In the genomic region with DNA sequence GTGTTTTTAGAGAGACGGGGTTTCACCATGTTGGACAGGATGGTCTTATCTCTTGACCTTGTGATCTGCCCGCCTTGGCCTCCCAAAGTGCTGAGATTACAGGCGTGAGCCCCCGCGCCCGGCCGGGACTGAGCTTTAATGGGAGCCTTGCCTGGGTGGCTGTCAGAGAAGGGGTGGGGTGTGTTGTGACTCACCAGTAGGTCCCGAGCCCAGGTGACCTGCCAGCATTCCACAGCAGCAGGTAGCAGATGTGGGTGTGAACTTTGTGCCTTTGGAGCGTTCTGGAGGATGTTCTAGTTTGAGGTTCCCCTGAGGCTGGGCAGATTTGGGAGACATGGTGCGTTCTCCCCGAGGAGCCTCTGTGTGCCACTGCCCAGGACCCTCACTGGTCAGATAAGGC, we compare ENCODE assay signal across 27 cellular contexts. TPM values are rescaled to one million over a fixed set of nuclear protein-coding genes. Genes with fewer than 3 reads are reported as not detected.
DNase-seq lines count a peak whose midpoint lies in the region; ATAC-seq, FAIRE-seq and TF ChIP-seq lines count a peak whose summit lies in the region.
"Had no signal": no experiment of that assay in that cellular context is flagged by ENCODE, and none has a peak within 500 bp of the region (broad histone marks: within the 10 kb centered on the region; RNA-seq: fewer than 3 reads in every experiment).

No MANE protein-coding gene starts in this region.

- no peak overlapping the region for H2AK5ac ChIP-seq in IMR-90 (ENCODE audit: low read depth, low read length)

- no peak overlapping the region for H2AFZ ChIP-seq in IMR-90 (replicated peaks; ENCODE audit: low read length, poor library complexity)
- H2AFZ ChIP-seq: GM23248 had no signal

- H4K20me1 ChIP-seq in IMR-90 (ENCODE audit: insufficient read depth, low read length), result peaks cover 88% of the 10 kb centered on the region

- H2BK5ac ChIP-seq in IMR-90 (ENCODE audit: low read depth, low read length, poor library complexity, severe bottlenecking), result no peak overlapping the region

- H3K9ac ChIP-seq in IMR-90 (ENCODE audit: low read depth, low read length), result no peak overlapping the region
- H3K9ac ChIP-seq: GM23248 had no signal

- FAIRE-seq in A549 (lab: Jason Lieb, UNC) (no peak), frontal cortex (lab: Jason Lieb, UNC) (no peak)
- FAIRE-seq: endometrium, keratinocyte had no signal

- dilution Hi-C loops in IMR-90 (cut with HindIII; ENCODE audit: low sequenced_read_pairs, unreplicated experiment), result no loop called here

- no peak overlapping the region for H3K14ac ChIP-seq in IMR-90 (replicated peaks; ENCODE audit: low read depth, low read length)

- intact Hi-C loops in IMR-90 (cut with micrococcal nuclease), result no loop called here
- intact Hi-C loops in left colon (cut with DNase I, micrococcal nuclease), result no loop called here
- intact Hi-C loops in transverse colon (cut with DNase I; ENCODE audit: low total_unique reads), result no loop called here

- no peak overlapping the region for H4K8ac ChIP-seq in IMR-90 (ENCODE audit: low read depth in 2 of 2, low read length in 2 of 2)

- BruUV-seq in IMR-90 (replicated peaks; lab: Mats Ljungman, UMichigan), result no TSS peak

- H4K91ac ChIP-seq in IMR-90 (ENCODE audit: insufficient read depth, low read depth, low read length), result no peak overlapping the region

- H3K4me1 ChIP-seq in A549 (peaks cover 35% of the 10 kb centered on the region), IMR-90 (ENCODE audit: control insufficient read depth, insufficient read depth, low read length) (no peaks in the 10 kb centered on the region), transverse colon (peaks cover 0 to 5% (median 1%) of the 10 kb centered on the region in 4 donors)
- H3K4me1 ChIP-seq: colonic mucosa had no signal

- H3K56ac ChIP-seq in IMR-90 (ENCODE audit: extremely low read depth, insufficient read depth, low read length), result no peak overlapping the region

- ATAC-seq in A549 (no peak), IMR-90 (ENCODE audit: low read depth) (no peak), left colon (peak; percentile 80), GM18867 (IDR thresholded peaks at IDR 0.05; ENCODE audit: unreplicated experiment) (no peak)
- ATAC-seq: activated CD4-positive, CD25-positive, alpha-beta regulatory T cell treated with anti-CD3 and anti-CD28 coated beads, Interleukin-2, amount 50 U/mL, for 24 hours; right cardiac atrium had no signal

- TF ChIP-seq CTCF in A549 (IDR thresholded peaks at IDR 0.05) (no peak), IMR-90 (conservative IDR thresholded peaks at IDR 0.05; ENCODE audit: low read depth, low read length) (no peak), transverse colon (IDR thresholded peaks at IDR 0.05) (no peak)

- no peak overlapping the region for H2BK20ac ChIP-seq in IMR-90 (ENCODE audit: low read depth, low read length)

- H3K4me2 ChIP-seq in A549 (no peak overlapping the region), IMR-90 (ENCODE audit: low read depth, low read length) (no peak overlapping the region)

- H2AK9ac ChIP-seq in IMR-90 (replicated peaks; ENCODE audit: low read depth, low read length, poor library complexity), result peak overlapping the region; percentile 24

- no peak overlapping the region for H3K23ac ChIP-seq in IMR-90 (ENCODE audit: low read depth, low read length)

- H3K4ac ChIP-seq in IMR-90 (ENCODE audit: low read depth, low read length), result no peak overlapping the region

- no peak for TF ChIP-seq RAD21 in A549 (conservative IDR thresholded peaks at IDR 0.05 in 1 of 2, IDR thresholded peaks at IDR 0.05 in 1 of 2)
- no peak for TF ChIP-seq RAD21 in IMR-90 (IDR thresholded peaks at IDR 0.05; ENCODE audit: low read length)

- WGBS in A549 (ENCODE audit: missing lambda C conversion rate), result 85% methylated on average over 10 of the region's 11 CpGs
- WGBS in IMR-90 (ENCODE audit: extremely low coverage in 2 of 2, insufficient read length in 1 of 2), 2 experiments, result 87% methylated on average over 7 of the region's 11 CpGs; no CpG with 5 or more reads in 1 of the 2 experiments
- WGBS in transverse colon (ENCODE audit: low coverage in 1 of 2), 2 donors, result 62% methylated on average over 11 of the region's 11 CpGs; no CpG with 5 or more reads in 1 of the 2 donors

- DNase-seq in A549 (ENCODE audit: low read depth in 1 of 2, low spot score in 1 of 2) (no peak), IMR-90 (no peak), caudate nucleus (lab: John Stamatoyannopoulos, UW) (peak in 45 of 61 donors; percentile 5 to 87 (median 48)), left colon (peak in 1 of 2 donors; percentile 39), NCI-H2227 treated with DMSO at 0.1 percent for 48 hours (lab: John Stamatoyannopoulos, UW) (no peak), transverse colon (no peak), frontal cortex (ENCODE audit: low spot score in 2 of 2) (no peak)
- DNase-seq: ACHN; activated naive CD8-positive, alpha-beta T cell treated with anti-CD3 and anti-CD28 coated beads, Interleukin-2, amount 10 ng/mL, durations not matched to agents 7 days and 5 days; colonic mucosa; DMS153; foreskin fibroblast; GF-D8; GM23248; Karpas-422; naive B cell; NCI-H1092; NCI-H2029 treated with DMSO at 0.1 percent for 48 hours; NK-92 treated with Interleukin-12 subunit alpha and Interleukin-12 subunit beta, amount 100 ng/mL, for 24 hours; right cardiac atrium; RPMI8226 had no signal

- H3K36me3 ChIP-seq in IMR-90 (ENCODE audit: control insufficient read depth, insufficient read depth, low read length) (peaks cover 70% of the 10 kb centered on the region), transverse colon (peaks cover 0 to 53% (median 29%) of the 10 kb centered on the region in 4 donors)

- no peaks in the 10 kb centered on the region for H3K9me1 ChIP-seq in IMR-90 (ENCODE audit: insufficient read depth, low read length)

- peaks cover 25 to 64% of the 10 kb centered on the region in 2 experiments for H3K79me1 ChIP-seq in IMR-90 (ENCODE audit: low read depth in 1 of 2, low read length in 2 of 2)

- H3K9me3 ChIP-seq in A549, result no peaks in the 10 kb centered on the region
- H3K9me3 ChIP-seq in IMR-90 (ENCODE audit: control insufficient read depth, insufficient read depth, low read length), result no peaks in the 10 kb centered on the region
- H3K9me3 ChIP-seq in transverse colon, result no peaks in the 10 kb centered on the region
- H3K9me3 ChIP-seq: colonic mucosa, suprapubic skin had no signal

- no peak overlapping the region for H3K4me3 ChIP-seq in A549
- no peak overlapping the region for H3K4me3 ChIP-seq in IMR-90 (ENCODE audit: insufficient read depth, low read depth, low read length)
- no peak overlapping the region for H3K4me3 ChIP-seq in transverse colon
- H3K4me3 ChIP-seq: colonic mucosa, GM23248, suprapubic skin had no signal

- H3K18ac ChIP-seq in IMR-90 (ENCODE audit: low read depth, low read length), result no peak overlapping the region

- H2BK15ac ChIP-seq in IMR-90 (ENCODE audit: low read depth, low read length), result no peak overlapping the region

- POLR2A ChIA-PET in A549 (lab: Yijun Ruan, JAX), result interaction anchor here (1.0 to 2.5 kb wide), 2 partner anchors 13 to 21 kb away, joined by 4 to 12 read pairs; partner anchors contain the start of gene U2AF2
- POLR2A ChIA-PET in IMR-90 (lab: Charles Lee; ENCODE audit: unreplicated experiment), result no interaction called here

- no peak overlapping the region for H2BK120ac ChIP-seq in IMR-90 (ENCODE audit: low read depth, low read length)

- TF ChIP-seq EP300 in A549 (IDR thresholded peaks at IDR 0.05), result no peak
- TF ChIP-seq EP300 in transverse colon (IDR thresholded peaks at IDR 0.05; ENCODE audit: low read depth), result no peak

- TF ChIP-seq POLR2A in A549 (IDR thresholded peaks at IDR 0.05; ENCODE audit: low read length) (no peak), IMR-90 (IDR thresholded peaks at IDR 0.05; ENCODE audit: low read depth, low read length) (no peak), transverse colon (IDR thresholded peaks at IDR 0.05) (no peak)

- in situ Hi-C loops in IMR-90 (cut with MboI; ENCODE audit: low sequenced_read_pairs), result loop anchor here (25.0 kb wide), 2 partner anchors 1206 to 1531 kb away; partner anchors contain the start of genes CDC42EP5, CNOT3 and LENG9
- in situ Hi-C loops in transverse colon (cut with MboI; ENCODE audit: low pct_ligation_motif_present in 1 of 4, low pct_unique_long_range_greater_than_20kb in 1 of 4, low sequenced_read_pairs in 3 of 4), result no loop called here

- CTCF ChIA-PET in A549 (lab: Yijun Ruan, JAX) (interaction anchor here (1.1 to 10.0 kb wide), 2 partner anchors 15 to 18 kb away, joined by 3 to 97 read pairs; partner anchors contain the start of gene U2AF2), IMR-90 (lab: Yijun Ruan, JAX) (no interaction called here)

- no peak overlapping the region for H4K5ac ChIP-seq in IMR-90 (ENCODE audit: low read depth, low read length)

- H3K27ac ChIP-seq in A549 (no peak overlapping the region), IMR-90 (ENCODE audit: insufficient read depth, low read length) (no peak overlapping the region), caudate nucleus (ENCODE audit: low read depth, low read length) (peak overlapping the region; percentile 58), transverse colon (peak overlapping the region in 1 of 4 donors; percentile 2)
- H3K27ac ChIP-seq: C4-2B, colonic mucosa, GM23248, suprapubic skin had no signal

- no peaks in the 10 kb centered on the region for H3K27me3 ChIP-seq in IMR-90 (ENCODE audit: control insufficient read depth, insufficient read depth, low read length)
- H3K27me3 ChIP-seq in transverse colon, result no peaks in the 10 kb centered on the region
- H3K27me3 ChIP-seq: colonic mucosa, suprapubic skin had no signal

RNA-seq across cellular contexts. Expression of gene EPN1, which starts 7.1 kb away (rescaled TPM):
- polyA plus RNA-seq in A549 (2011; rRNA removed) (28.0 and 43.7 TPM in 2 replicates), A549 (2017; fragmentation: RNase III; extraction: RNeasy Plus Mini Kit Qiagen cat#74134 plus additional on column Dnase treatment) (129 to 139 TPM (median 139 TPM) in 3 replicates), IMR-90 (2012; rRNA removed) (122 and 127 TPM in 2 replicates)
- 149 and 176 TPM in 2 replicates for polyA plus RNA-seq in A549 (2012; cell fraction: cytosol; rRNA removed)
- 110 and 159 TPM in 2 replicates for polyA plus RNA-seq in A549 (2012; cell fraction: nucleus; rRNA removed)
- polyA minus RNA-seq in A549 (2011; rRNA and poly(A)+ RNA removed), result 41.9 and 52.9 TPM in 2 replicates
- total RNA-seq in IMR-90 (2012; rRNA removed) (19.0 and 21.9 TPM in 2 replicates), left colon (100 to 1,000 TPM; 235 to 239 TPM), transverse colon (100 to 1,000 TPM; 121 to 242 (median 185) TPM), frontal cortex (16.7 TPM)
- polyA plus RNA-seq in IMR-90 (2012; cell fraction: cytosol; rRNA removed), result 199 and 238 TPM in 2 replicates
- polyA plus RNA-seq in IMR-90 (2012; cell fraction: nucleus; rRNA removed; ENCODE audit: low replicate concordance), result 71.6 and 158 TPM in 2 replicates

RNA-seq across cellular contexts. Expression of gene U2AF2, which starts 13.1 kb away (rescaled TPM):
- polyA plus RNA-seq in A549 (2011; rRNA removed) (147 and 157 TPM in 2 replicates), A549 (2017; fragmentation: RNase III; extraction: RNeasy Plus Mini Kit Qiagen cat#74134 plus additional on column Dnase treatment) (280 to 302 TPM (median 293 TPM) in 3 replicates), IMR-90 (2012; rRNA removed) (260 and 303 TPM in 2 replicates)
- 498 and 577 TPM in 2 replicates for polyA plus RNA-seq in A549 (2012; cell fraction: cytosol; rRNA removed)
- polyA plus RNA-seq in A549 (2012; cell fraction: nucleus; rRNA removed), result 800 and 847 TPM in 2 replicates
- 154 and 158 TPM in 2 replicates for polyA minus RNA-seq in A549 (2011; rRNA and poly(A)+ RNA removed)
- total RNA-seq in IMR-90 (2012; rRNA removed) (96.1 and 120 TPM in 2 replicates), left colon (100 to 1,000 TPM; 142 to 167 TPM), transverse colon (100 to 1,000 TPM; 112 to 185 (median 130) TPM), frontal cortex (70.1 TPM)
- polyA plus RNA-seq in IMR-90 (2012; cell fraction: cytosol; rRNA removed), result 162 and 288 TPM in 2 replicates
- polyA plus RNA-seq in IMR-90 (2012; cell fraction: nucleus; rRNA removed; ENCODE audit: low replicate concordance), result 279 and 320 TPM in 2 replicates

RNA-seq across cellular contexts. Expression of gene CCDC106, which starts 19.9 kb away (rescaled TPM):
- 5.2 and 5.5 TPM in 2 replicates for polyA plus RNA-seq in A549 (2011; rRNA removed)
- 15.3 and 18.3 TPM in 2 replicates for polyA plus RNA-seq in A549 (2012; cell fraction: cytosol; rRNA removed)
- 18.6 and 20.8 TPM in 2 replicates for polyA plus RNA-seq in A549 (2012; cell fraction: nucleus; rRNA removed)
- 15.7 to 17.6 TPM (median 17.4 TPM) in 3 replicates for polyA plus RNA-seq in A549 (2017; fragmentation: RNase III; extraction: RNeasy Plus Mini Kit Qiagen cat#74134 plus additional on column Dnase treatment)
- polyA minus RNA-seq in A549 (2011; rRNA and poly(A)+ RNA removed), result 2.3 and 5.7 TPM in 2 replicates
- total RNA-seq in IMR-90 (2012; rRNA removed), result 2.2 and 2.3 TPM in 2 replicates
- polyA plus RNA-seq in IMR-90 (2012; rRNA removed), result 13.6 and 15.0 TPM in 2 replicates
- 17.1 and 19.8 TPM in 2 replicates for polyA plus RNA-seq in IMR-90 (2012; cell fraction: cytosol; rRNA removed)
- 17.7 and 35.9 TPM in 2 replicates for polyA plus RNA-seq in IMR-90 (2012; cell fraction: nucleus; rRNA removed; ENCODE audit: low replicate concordance)
- total RNA-seq in left colon, result 1 to 10 TPM; 6.2 to 6.7 TPM
- total RNA-seq in transverse colon, result 10 to 100 TPM in 2 of 4 donors, 1 to 10 TPM in 2; 3.7 to 15.1 (median 8.4) TPM
- total RNA-seq in frontal cortex, result 9.4 TPM

RNA-seq across cellular contexts. Expression of gene ZNF581, which starts 24.5 kb away (rescaled TPM):
- polyA plus RNA-seq in A549 (2011; rRNA removed) (13.9 and 17.1 TPM in 2 replicates), A549 (2017; fragmentation: RNase III; extraction: RNeasy Plus Mini Kit Qiagen cat#74134 plus additional on column Dnase treatment) (24.3 to 25.6 TPM (median 24.9 TPM) in 3 replicates), IMR-90 (2012; rRNA removed) (21.9 and 24.5 TPM in 2 replicates)
- polyA plus RNA-seq in A549 (2012; cell fraction: cytosol; rRNA removed), result 24.8 and 34.0 TPM in 2 replicates
- polyA plus RNA-seq in A549 (2012; cell fraction: nucleus; rRNA removed), result 24.9 and 37.8 TPM in 2 replicates
- 24.8 and 30.6 TPM in 2 replicates for polyA minus RNA-seq in A549 (2011; rRNA and poly(A)+ RNA removed)
- total RNA-seq in IMR-90 (2012; rRNA removed) (9.7 and 10.0 TPM in 2 replicates), left colon (10 to 100 TPM; 15.2 to 18.7 TPM), transverse colon (10 to 100 TPM in 2 of 4 donors, 1 to 10 TPM in 2; 4.1 to 19.7 (median 10.0) TPM), frontal cortex (6.5 TPM)
- polyA plus RNA-seq in IMR-90 (2012; cell fraction: cytosol; rRNA removed), result 17.7 and 25.7 TPM in 2 replicates
- polyA plus RNA-seq in IMR-90 (2012; cell fraction: nucleus; rRNA removed; ENCODE audit: low replicate concordance), result 13.3 and 24.2 TPM in 2 replicates

RNA-seq across cellular contexts. Expression of gene ZNF580, which starts 27.2 kb away (rescaled TPM):
- polyA plus RNA-seq in A549 (2011; rRNA removed) (9.2 and 15.2 TPM in 2 replicates), A549 (2017; fragmentation: RNase III; extraction: RNeasy Plus Mini Kit Qiagen cat#74134 plus additional on column Dnase treatment) (40.5 to 57.0 TPM (median 52.8 TPM) in 3 replicates), IMR-90 (2012; rRNA removed) (36.9 and 44.4 TPM in 2 replicates)
- polyA plus RNA-seq in A549 (2012; cell fraction: cytosol; rRNA removed), result 31.0 and 40.5 TPM in 2 replicates
- 44.9 and 60.4 TPM in 2 replicates for polyA plus RNA-seq in A549 (2012; cell fraction: nucleus; rRNA removed)
- polyA minus RNA-seq in A549 (2011; rRNA and poly(A)+ RNA removed), result 14.0 and 15.0 TPM in 2 replicates
- total RNA-seq in IMR-90 (2012; rRNA removed) (1.4 and 1.7 TPM in 2 replicates), left colon (10 to 100 TPM; 22.5 to 23.3 TPM), transverse colon (100 to 1,000 TPM in 1 of 4 donors, 10 to 100 TPM in 3; 15.2 to 154 (median 25.7) TPM), frontal cortex (2.4 TPM)
- polyA plus RNA-seq in IMR-90 (2012; cell fraction: cytosol; rRNA removed), result 31.7 and 69.6 TPM in 2 replicates
- polyA plus RNA-seq in IMR-90 (2012; cell fraction: nucleus; rRNA removed; ENCODE audit: low replicate concordance), result 74.8 and 129 TPM in 2 replicates

Comparison
In these comparisons a context has a peak if more than half of its experiments do, and no peak if none do; other contexts are left out.
1. DNase-seq: peak in caudate nucleus (45 of 61); none in A549 (0 of 2), IMR-90 (single experiment), NCI-H2227 treated with DMSO at 0.1 percent for 48 hours (single experiment), transverse colon (single experiment) and frontal cortex (0 of 2).